21 cellular contexts compared by ENCODE assay signal in genomic region chr5:3943803-3944202, GRCh38.
"Had no signal": no experiment of that assay in that cellular context is flagged by ENCODE, and none has a peak within 500 bp of the region (broad histone marks: within the 10 kb centered on the region; RNA-seq: fewer than 3 reads in every experiment).

No MANE protein-coding gene starts in this region.

- DNase-seq: activated B cell treated with CpG ODN at 0.5 μM for 24 hours; activated CD4-positive, alpha-beta memory T cell treated with anti-CD3 and anti-CD28 coated beads, Interleukin-2, amount 10 ng/mL, durations not matched to agents 7 days and 5 days; activated CD4-positive, alpha-beta T cell treated with anti-CD3 and anti-CD28 coated beads, Interleukin-2, amount 50 U/mL, for 1 hour; activated naive CD4-positive, alpha-beta T cell; activated T-cell treated with anti-CD3 and anti-CD28 coated beads for 4 hours; activated T-cell treated with anti-CD3 and anti-CD28 coated beads, Interleukin-2, amount 50 U/mL, for 72 hours; aorta; caudate nucleus; MG63; NCI-H1105; NCI-H1436; NCI-H1694 treated with DMSO at 0.1 percent for 48 hours; NCI-H2029 treated with DMSO at 0.1 percent for 48 hours; NCI-H510A treated with DMSO at 0.1 percent for 48 hours; NCI-H69; SIG-M5; T-cell; T-helper 2 cell; T1000 had no signal

- H3K27ac Mint-ChIP-seq: activated B cell treated with CpG ODN at 0.5 μM for 24 hours; activated CD4-positive, alpha-beta memory T cell treated with anti-CD3 and anti-CD28 coated beads, Interleukin-2, amount 10 ng/mL, durations not matched to agents 7 days and 5 days; activated naive CD4-positive, alpha-beta T cell treated with anti-CD3 and anti-CD28 coated beads, Interleukin-2, amount 50 U/mL, for 24 hours; activated T-cell treated with anti-CD3 and anti-CD28 coated beads, Interleukin-2, amount 50 U/mL, for 72 hours; T-cell had no signal

- ATAC-seq: activated T-cell treated with anti-CD3 and anti-CD28 coated beads, Interleukin-2, amount 50 U/mL, for 72 hours; T-cell had no signal

- H3K4me3 ChIP-seq: breast epithelium, MG63 had no signal

- H3K4me1 Mint-ChIP-seq: activated CD4-positive, alpha-beta memory T cell treated with anti-CD3 and anti-CD28 coated beads, Interleukin-2, amount 10 ng/mL, durations not matched to agents 7 days and 5 days; activated naive CD4-positive, alpha-beta T cell treated with anti-CD3 and anti-CD28 coated beads, Interleukin-2, amount 50 U/mL, for 24 hours; T-cell had no signal

- H3K27me3 ChIP-seq: breast epithelium, MG63 had no signal

- H3K36me3 Mint-ChIP-seq: T-cell had no signal

- H3K4me3 Mint-ChIP-seq: activated B cell treated with CpG ODN at 0.5 μM for 24 hours; activated CD4-positive, alpha-beta memory T cell treated with anti-CD3 and anti-CD28 coated beads, Interleukin-2, amount 10 ng/mL, durations not matched to agents 7 days and 5 days; activated naive CD4-positive, alpha-beta T cell treated with anti-CD3 and anti-CD28 coated beads, Interleukin-2, amount 50 U/mL, for 24 hours; activated T-cell treated with anti-CD3 and anti-CD28 coated beads, Interleukin-2, amount 50 U/mL, for 72 hours; T-cell had no signal

- H3K27ac ChIP-seq: breast epithelium had no signal

- H3K36me3 ChIP-seq: breast epithelium, MG63 had no signal

- H3K27me3 Mint-ChIP-seq: activated B cell treated with CpG ODN at 0.5 μM for 24 hours; activated CD4-positive, alpha-beta memory T cell treated with anti-CD3 and anti-CD28 coated beads, Interleukin-2, amount 10 ng/mL, durations not matched to agents 7 days and 5 days; activated naive CD4-positive, alpha-beta T cell treated with anti-CD3 and anti-CD28 coated beads, Interleukin-2, amount 50 U/mL, for 24 hours; T-cell had no signal

- H3K9me3 ChIP-seq: breast epithelium, MG63 had no signal

- H3K4me1 ChIP-seq: breast epithelium had no signal
